ENCODE assay signal across 3 cellular contexts in the genomic region with DNA sequence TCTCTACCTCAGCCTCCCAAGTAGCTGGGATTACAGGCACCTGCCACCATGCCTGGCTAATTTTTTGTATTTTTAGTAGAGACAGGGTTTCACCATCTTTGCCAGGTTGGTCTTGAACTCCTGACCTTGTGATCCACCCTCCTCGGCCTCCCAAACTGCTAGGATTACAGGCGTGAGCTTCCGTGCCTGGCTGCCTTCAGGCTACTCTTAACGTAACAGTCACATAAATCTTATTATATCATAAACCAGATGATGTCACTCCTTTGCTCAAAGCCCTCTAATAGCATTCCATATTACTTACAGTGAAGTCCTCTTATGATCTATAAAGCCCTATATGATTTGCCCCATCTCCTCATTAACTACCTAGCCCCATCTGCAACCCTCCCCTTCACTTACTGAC. TPM values are rescaled to one million over a fixed set of nuclear protein-coding genes. Genes with fewer than 3 reads are reported as not detected.
"Had no signal": no experiment of that assay in that cellular context is flagged by ENCODE, and none has a peak within 500 bp of the region (broad histone marks: within the 10 kb centered on the region; RNA-seq: fewer than 3 reads in every experiment).

No MANE protein-coding gene starts in this region.

RNA-seq across cellular contexts. Expression of gene MYCT1, which starts 51.0 kb away (rescaled TPM):
- total RNA-seq: LHCN-M2, MCF 10A, NCI-H460 had no signal
